ENCODE assay signal across 15 cellular contexts in genomic region chr22:38034884-38035529, GRCh38. TPM values are rescaled to one million over a fixed set of nuclear protein-coding genes. Genes with fewer than 3 reads are reported as not detected.
DNase-seq lines count a peak whose midpoint lies in the region; ATAC-seq, FAIRE-seq and TF ChIP-seq lines count a peak whose summit lies in the region.
"Had no signal": no experiment of that assay in that cellular context is flagged by ENCODE, and none has a peak within 500 bp of the region (broad histone marks: within the 10 kb centered on the region; RNA-seq: fewer than 3 reads in every experiment).

No MANE protein-coding gene starts in this region.

- H3K27me3 ChIP-seq in left ventricle myocardium inferior (ENCODE audit: low read depth) (no peaks in the 10 kb centered on the region), endothelial cell of umbilical vein (ENCODE audit: control insufficient read depth in 2 of 2, insufficient read depth in 2 of 2, low read length in 2 of 2) (no peaks in the 10 kb centered on the region), body of pancreas (no peaks in the 10 kb centered on the region)

- no peak overlapping the region for H3K4me3 ChIP-seq in left ventricle myocardium inferior
- no peak overlapping the region for H3K4me3 ChIP-seq in endothelial cell of umbilical vein (replicated peaks in 1 of 3; ENCODE audit: insufficient read depth in 1 of 3, low read depth in 1 of 3, low read length in 3 of 3)
- no peak overlapping the region for H3K4me3 ChIP-seq in body of pancreas

- H3K79me2 ChIP-seq in endothelial cell of umbilical vein (ENCODE audit: control insufficient read depth, insufficient read depth, low read length): no peaks in the 10 kb centered on the region

- peak overlapping the region; percentile 94 for H2AFZ ChIP-seq in endothelial cell of umbilical vein (ENCODE audit: low read depth, low read length)

- H3K36me3 ChIP-seq in left ventricle myocardium inferior: no peaks in the 10 kb centered on the region
- no peaks in the 10 kb centered on the region for H3K36me3 ChIP-seq in endothelial cell of umbilical vein (ENCODE audit: control insufficient read depth in 2 of 2, extremely low read depth in 1 of 2, insufficient read depth in 2 of 2, low read length in 2 of 2)
- H3K36me3 ChIP-seq in body of pancreas (replicated peaks in 1 of 2; ENCODE audit: insufficient read depth in 1 of 2, low read depth in 2 of 2): no peaks in the 10 kb centered on the region
- H3K36me3 ChIP-seq: thoracic aorta had no signal

- H3K4me2 ChIP-seq in endothelial cell of umbilical vein (ENCODE audit: insufficient read depth, low read length): no peak overlapping the region

- no peak for FAIRE-seq in endothelial cell of umbilical vein (lab: Jason Lieb, UNC)

- H3K9me3 Mint-ChIP-seq in osteocyte (ENCODE audit: unreplicated experiment): no peaks in the 10 kb centered on the region
- H3K9me3 Mint-ChIP-seq: activated T-cell treated with anti-CD3 and anti-CD28 coated beads, Interleukin-2, amount 50 U/mL, for 24 hours had no signal

- no peak overlapping the region for H3K4me3 Mint-ChIP-seq in osteocyte (ENCODE audit: unreplicated experiment)
- H3K4me3 Mint-ChIP-seq: activated T-cell treated with anti-CD3 and anti-CD28 coated beads, Interleukin-2, amount 50 U/mL, for 24 hours had no signal

- H3K4me1 ChIP-seq in left ventricle myocardium inferior: peaks cover 34% of the 10 kb centered on the region
- H3K4me1 ChIP-seq in endothelial cell of umbilical vein (ENCODE audit: control insufficient read depth, extremely low read depth, insufficient read depth, low read length): peaks cover 12% of the 10 kb centered on the region
- H3K4me1 ChIP-seq in body of pancreas: peaks cover 18% of the 10 kb centered on the region

- no peak for TF ChIP-seq POLR2A in endothelial cell of umbilical vein (IDR thresholded peaks at IDR 0.05; ENCODE audit: low read depth, low read length)
- no peak for TF ChIP-seq POLR2A in body of pancreas (IDR thresholded peaks at IDR 0.05)

- H3K27ac ChIP-seq in left ventricle myocardium inferior (replicated peaks) (peak overlapping the region; percentile 64), endothelial cell of umbilical vein (ENCODE audit: insufficient read depth, low read depth, low read length) (no peak overlapping the region), body of pancreas (peak overlapping the region in 2 of 4 donors; percentile 50 to 59)

- BruUV-seq in endothelial cell of umbilical vein (replicated peaks; lab: Mats Ljungman, UMichigan): no TSS peak

- CTCF ChIA-PET in endothelial cell of umbilical vein (lab: Charles Lee): interaction anchor here (0.9 to 1.7 kb wide), 3 partner anchors 17 to 622 kb away, joined by 3 to 24 read pairs (median 4); partner anchors contain the start of gene CBY1

- ATAC-seq in Right ventricle myocardium superior (ENCODE audit: poor library complexity) (no peak), body of pancreas (no peak), GM18858 (IDR thresholded peaks at IDR 0.05; ENCODE audit: unreplicated experiment) (no peak)
- ATAC-seq: activated CD4-positive, CD25-positive, alpha-beta regulatory T cell treated with anti-CD3 and anti-CD28 coated beads, Interleukin-2, amount 50 U/mL, for 24 hours had no signal

- peaks cover 25% of the 10 kb centered on the region for H3K4me1 Mint-ChIP-seq in osteocyte (ENCODE audit: unreplicated experiment)

- TF ChIP-seq CTCF in left ventricle myocardium inferior (IDR thresholded peaks at IDR 0.05; ENCODE audit: borderline replicate concordance): no peak
- no peak for TF ChIP-seq CTCF in endothelial cell of umbilical vein (IDR thresholded peaks at IDR 0.05; ENCODE audit: extremely low read depth in 1 of 2, insufficient read depth in 1 of 2, low read depth in 1 of 2, low read length in 2 of 2)
- no peak for TF ChIP-seq CTCF in osteocyte (IDR thresholded peaks at IDR 0.05)
- TF ChIP-seq CTCF in body of pancreas (IDR thresholded peaks at IDR 0.05): no peak

- no peak for DNase-seq in left ventricle myocardium inferior
- DNase-seq in Right ventricle myocardium superior: no peak
- DNase-seq in endothelial cell of umbilical vein (ENCODE audit: low read depth, low spot score): no peak
- no peak for DNase-seq in osteocyte (ENCODE audit: extremely low spot score, unreplicated experiment)
- no peak for DNase-seq in body of pancreas
- DNase-seq in NCI-H1105 (lab: John Stamatoyannopoulos, UW): no peak
- DNase-seq in NAMALWA (ENCODE audit: low spot score): no peak
- DNase-seq: activated T-cell treated with anti-CD3 and anti-CD28 coated beads, Interleukin-2, amount 50 U/mL, for 24 hours; DMS 273 treated with DMSO at 0.1 percent for 48 hours; erythroblast; NCI-H524 had no signal

- no peak overlapping the region for H3K9ac ChIP-seq in endothelial cell of umbilical vein (replicated peaks; ENCODE audit: extremely low read depth, insufficient read depth, low read length)

- intact Hi-C loops in left ventricle myocardium inferior (cut with micrococcal nuclease): no loop called here
- intact Hi-C loops in Right ventricle myocardium superior (cut with DNase I): no loop called here
- intact Hi-C loops in endothelial cell of umbilical vein (cut with micrococcal nuclease): no loop called here
- intact Hi-C loops in body of pancreas (cut with DNase I): no loop called here

- POLR2A ChIA-PET in endothelial cell of umbilical vein (lab: Charles Lee): no interaction called here

- 75 to 87% methylated on average over 11 of the region's 11 CpGs for WGBS in body of pancreas, 2 donors

- no peaks in the 10 kb centered on the region for H4K20me1 ChIP-seq in endothelial cell of umbilical vein (replicated peaks; ENCODE audit: control insufficient read depth, extremely low read depth, insufficient read depth, low read length)

- no peaks in the 10 kb centered on the region for H3K27me3 Mint-ChIP-seq in osteocyte (ENCODE audit: unreplicated experiment)
- H3K27me3 Mint-ChIP-seq: activated T-cell treated with anti-CD3 and anti-CD28 coated beads, Interleukin-2, amount 50 U/mL, for 24 hours had no signal

- dilution Hi-C loops in endothelial cell of umbilical vein (cut with MboI; ENCODE audit: extremely low pct_ligation_motif_present, low sequenced_read_pairs): no loop called here

- H3K9me1 ChIP-seq in endothelial cell of umbilical vein (replicated peaks; ENCODE audit: control insufficient read depth, extremely low read depth, insufficient read depth, low read length): no peaks in the 10 kb centered on the region

- H3K9me3 ChIP-seq in left ventricle myocardium inferior (replicated peaks) (no peaks in the 10 kb centered on the region), endothelial cell of umbilical vein (replicated peaks; ENCODE audit: control insufficient read depth, insufficient read depth, low read length) (no peaks in the 10 kb centered on the region), body of pancreas (no peaks in the 10 kb centered on the region)
- H3K9me3 ChIP-seq: thoracic aorta had no signal

- H3K36me3 Mint-ChIP-seq in osteocyte (ENCODE audit: unreplicated experiment): no peaks in the 10 kb centered on the region

- peak overlapping the region; percentile 54 for H3K27ac Mint-ChIP-seq in osteocyte (ENCODE audit: unreplicated experiment)
- H3K27ac Mint-ChIP-seq: activated T-cell treated with anti-CD3 and anti-CD28 coated beads, Interleukin-2, amount 50 U/mL, for 24 hours had no signal

TF ChIP-seq in endothelial cell of umbilical vein, 7 proteins besides CTCF, POLR2A, EP300 and RAD21 (continues in another document):
- TF ChIP-seq POLR2AphosphoS5 (IDR thresholded peaks at IDR 0.05; ENCODE audit: insufficient read depth, low read depth, low read length) (no peak), MYC (IDR thresholded peaks at IDR 0.05; ENCODE audit: low read depth, low read length) (no peak), EZH2 (IDR thresholded peaks at IDR 0.05; ENCODE audit: borderline replicate concordance, low read depth, low read length, severe bottlenecking) (no peak), JUN (IDR thresholded peaks at IDR 0.05; ENCODE audit: borderline replicate concordance, insufficient read depth, insufficient read length, low read depth) (no peak)

RNA-seq across cellular contexts. Expression of gene PICK1, which starts 22.2 kb away (rescaled TPM):
- total RNA-seq in left ventricle myocardium inferior: 21.1 TPM
- 20.4 TPM for total RNA-seq in Right ventricle myocardium superior
- 18.0 and 18.5 TPM in 2 replicates for total RNA-seq in endothelial cell of umbilical vein
- 18.8 and 20.8 TPM in 2 replicates for polyA plus RNA-seq in endothelial cell of umbilical vein
- 13.5 and 19.5 TPM in 2 replicates for polyA plus RNA-seq in endothelial cell of umbilical vein (2011; cell fraction: cytosol; rRNA removed)
- 71.5 and 71.9 TPM in 2 replicates for polyA plus RNA-seq in endothelial cell of umbilical vein (2011; cell fraction: nucleus; rRNA removed)
- 5.3 and 7.7 TPM in 2 replicates for polyA plus RNA-seq in endothelial cell of umbilical vein (2012)
- 24.9 and 25.1 TPM in 2 replicates for polyA minus RNA-seq in endothelial cell of umbilical vein
- polyA minus RNA-seq in endothelial cell of umbilical vein (2011; cell fraction: cytosol; rRNA and poly(A)+ RNA removed): 9.7 TPM
- polyA minus RNA-seq in endothelial cell of umbilical vein (2011; cell fraction: nucleus; rRNA and poly(A)+ RNA removed): 11.1 and 11.5 TPM in 2 replicates
- 26.2 and 27.9 TPM in 2 replicates for total RNA-seq in osteocyte
- 10 to 100 TPM; 39.7 to 52.4 TPM for total RNA-seq in body of pancreas

RNA-seq across cellular contexts. Expression of gene SLC16A8, which starts 49.0 kb away (rescaled TPM):
- not detected for total RNA-seq in left ventricle myocardium inferior
- not detected for total RNA-seq in Right ventricle myocardium superior
- not detected in 2 replicates for total RNA-seq in endothelial cell of umbilical vein
- 0.06 and 0.14 TPM in 2 replicates for polyA plus RNA-seq in endothelial cell of umbilical vein
- not detected in 2 replicates for polyA plus RNA-seq in endothelial cell of umbilical vein (2011; cell fraction: cytosol; rRNA removed)
- polyA plus RNA-seq in endothelial cell of umbilical vein (2011; cell fraction: nucleus; rRNA removed): not detected in 2 replicates
- polyA plus RNA-seq in endothelial cell of umbilical vein (2012): 0.11 and 0.27 TPM in 2 replicates
- polyA minus RNA-seq in endothelial cell of umbilical vein: not detected in 2 replicates
- not detected for polyA minus RNA-seq in endothelial cell of umbilical vein (2011; cell fraction: cytosol; rRNA and poly(A)+ RNA removed)
- polyA minus RNA-seq in endothelial cell of umbilical vein (2011; cell fraction: nucleus; rRNA and poly(A)+ RNA removed): not detected in 2 replicates
- total RNA-seq in osteocyte: not detected in 2 replicates
- total RNA-seq in body of pancreas: not detected
- total RNA-seq: mononuclear cell had no signal

RNA-seq across cellular contexts. Expression of gene SOX10, which starts 50.7 kb away (rescaled TPM):
- total RNA-seq in left ventricle myocardium inferior (1.2 TPM), Right ventricle myocardium superior (1.2 TPM), endothelial cell of umbilical vein (not detected in 2 replicates), osteocyte (not detected in 2 replicates), body of pancreas (under 1 TPM in 1 of 2 donors, not detected in 1; 0.66 TPM)
- polyA plus RNA-seq in endothelial cell of umbilical vein: not detected in 2 replicates
- polyA plus RNA-seq in endothelial cell of umbilical vein (2011; cell fraction: cytosol; rRNA removed): not detected in 2 replicates
- not detected in 2 replicates for polyA plus RNA-seq in endothelial cell of umbilical vein (2011; cell fraction: nucleus; rRNA removed)
- not detected in 2 replicates for polyA plus RNA-seq in endothelial cell of umbilical vein (2012)
- polyA minus RNA-seq in endothelial cell of umbilical vein: not detected in 2 replicates
- not detected for polyA minus RNA-seq in endothelial cell of umbilical vein (2011; cell fraction: cytosol; rRNA and poly(A)+ RNA removed)
- not detected in 2 replicates for polyA minus RNA-seq in endothelial cell of umbilical vein (2011; cell fraction: nucleus; rRNA and poly(A)+ RNA removed)
- total RNA-seq: mononuclear cell had no signal
